ENCODE assay signal across 14 cellular contexts in genomic region chr9:1879501-1879900, GRCh38.
DNase-seq lines count a peak whose midpoint lies in the region; ATAC-seq and TF ChIP-seq lines count a peak whose summit lies in the region.
"Had no signal": no experiment of that assay in that cellular context is flagged by ENCODE, and none has a peak within 500 bp of the region (broad histone marks: within the 10 kb centered on the region; RNA-seq: fewer than 3 reads in every experiment).

No MANE protein-coding gene starts in this region.

- H3K4me2 ChIP-seq in osteoblast (ENCODE audit: insufficient read depth, low read length): no peak overlapping the region

- H3K4me1 Mint-ChIP-seq in activated naive CD8-positive, alpha-beta T cell treated with anti-CD3 and anti-CD28 coated beads, Interleukin-2, amount 50 U/mL, for 24 hours: peaks cover 41% of the 10 kb centered on the region

- H4K20me1 ChIP-seq in osteoblast (ENCODE audit: insufficient read depth, low read length): no peaks in the 10 kb centered on the region

- H3K9ac ChIP-seq in colonic mucosa (ENCODE audit: low read depth in 2 of 2, low read length in 2 of 2): no peak overlapping the region
- H3K9ac ChIP-seq: parathyroid adenoma had no signal

- H3K27me3 ChIP-seq in colonic mucosa: no peaks in the 10 kb centered on the region
- H3K27me3 ChIP-seq in osteoblast (ENCODE audit: insufficient read depth, low read length): no peaks in the 10 kb centered on the region
- H3K27me3 ChIP-seq: uterus had no signal

- H3K4me3 ChIP-seq in colonic mucosa: no peak overlapping the region
- H3K4me3 ChIP-seq in osteoblast (ENCODE audit: insufficient read depth, low read length): no peak overlapping the region
- H3K4me3 ChIP-seq: dorsolateral prefrontal cortex, uterus had no signal

- no peak overlapping the region for H3K4me3 Mint-ChIP-seq in activated naive CD8-positive, alpha-beta T cell treated with anti-CD3 and anti-CD28 coated beads, Interleukin-2, amount 50 U/mL, for 24 hours

- no peak overlapping the region for H2AFZ ChIP-seq in osteoblast (ENCODE audit: low read length)
- H2AFZ ChIP-seq: parathyroid adenoma had no signal

- H3K27me3 Mint-ChIP-seq in activated naive CD8-positive, alpha-beta T cell treated with anti-CD3 and anti-CD28 coated beads, Interleukin-2, amount 50 U/mL, for 24 hours: peaks cover 5% of the 10 kb centered on the region

- ATAC-seq in GM21360 (IDR thresholded peaks at IDR 0.05; ENCODE audit: unreplicated experiment): peak; percentile 43
- peak; percentile 34 for ATAC-seq in HG03025 (IDR thresholded peaks at IDR 0.05; ENCODE audit: low FRiP score, unreplicated experiment)
- ATAC-seq in activated naive CD8-positive, alpha-beta T cell treated with anti-CD3 and anti-CD28 coated beads, Interleukin-2, amount 50 U/mL, for 24 hours: peak; percentile 69

- intact Hi-C loops in colonic mucosa (cut with DNase I): no loop called here

- H3K36me3 ChIP-seq in colonic mucosa (no peaks in the 10 kb centered on the region), osteoblast (ENCODE audit: insufficient read depth, low read length) (no peaks in the 10 kb centered on the region)
- H3K36me3 ChIP-seq: uterus had no signal

- H3K27ac Mint-ChIP-seq in activated naive CD8-positive, alpha-beta T cell treated with anti-CD3 and anti-CD28 coated beads, Interleukin-2, amount 50 U/mL, for 24 hours: no peak overlapping the region

- H3K9me3 Mint-ChIP-seq in activated naive CD8-positive, alpha-beta T cell treated with anti-CD3 and anti-CD28 coated beads, Interleukin-2, amount 50 U/mL, for 24 hours: no peaks in the 10 kb centered on the region

- H3K4me1 ChIP-seq in colonic mucosa: no peaks in the 10 kb centered on the region
- H3K4me1 ChIP-seq in osteoblast (ENCODE audit: insufficient read depth, low read length): no peaks in the 10 kb centered on the region
- H3K4me1 ChIP-seq: parathyroid adenoma, uterus had no signal

- no peaks in the 10 kb centered on the region for H3K36me3 Mint-ChIP-seq in activated naive CD8-positive, alpha-beta T cell treated with anti-CD3 and anti-CD28 coated beads, Interleukin-2, amount 50 U/mL, for 24 hours (ENCODE audit: low read depth)

- DNase-seq in activated T-cell treated with anti-CD3 and anti-CD28 coated beads for 24 hours (ENCODE audit: low read depth) (peak; percentile 26), colonic mucosa (no peak), osteoblast (ENCODE audit: insufficient read length, low spot score, missing footprints) (no peak), cerebellar nuclear complex (lab: John Stamatoyannopoulos, UW) (no peak)
- DNase-seq in activated T-cell treated with anti-CD3 and anti-CD28 coated beads, Interleukin-2, amount 50 U/mL, for 48 hours: no peak
- DNase-seq in activated naive CD8-positive, alpha-beta T cell treated with anti-CD3 and anti-CD28 coated beads, Interleukin-2, amount 50 U/mL, for 24 hours: no peak
- DNase-seq: activated gamma-delta T cell; dorsolateral prefrontal cortex; NCI-H1092; NK-92 treated with Interleukin-12 subunit alpha and Interleukin-12 subunit beta, amount 100 ng/mL, for 24 hours; uterus had no signal

- no peak overlapping the region for H3K27ac ChIP-seq in colonic mucosa
- no peak overlapping the region for H3K27ac ChIP-seq in osteoblast (ENCODE audit: low read depth, low read length)
- H3K27ac ChIP-seq: dorsolateral prefrontal cortex, parathyroid adenoma, uterus had no signal

- TF ChIP-seq CTCF in colonic mucosa (IDR thresholded peaks at IDR 0.05): no peak
- TF ChIP-seq CTCF in osteoblast (IDR thresholded peaks at IDR 0.05; ENCODE audit: extremely low read depth, low read depth, low read length): no peak

- H3K79me2 ChIP-seq in osteoblast (ENCODE audit: insufficient read depth, low read length): no peaks in the 10 kb centered on the region
- H3K79me2 ChIP-seq: parathyroid adenoma had no signal

- H3K9me3 ChIP-seq in colonic mucosa (no peaks in the 10 kb centered on the region), osteoblast (ENCODE audit: low read depth, low read length) (no peaks in the 10 kb centered on the region)
- H3K9me3 ChIP-seq: uterus had no signal
